29 cellular contexts compared by ENCODE assay signal in the genomic region with DNA sequence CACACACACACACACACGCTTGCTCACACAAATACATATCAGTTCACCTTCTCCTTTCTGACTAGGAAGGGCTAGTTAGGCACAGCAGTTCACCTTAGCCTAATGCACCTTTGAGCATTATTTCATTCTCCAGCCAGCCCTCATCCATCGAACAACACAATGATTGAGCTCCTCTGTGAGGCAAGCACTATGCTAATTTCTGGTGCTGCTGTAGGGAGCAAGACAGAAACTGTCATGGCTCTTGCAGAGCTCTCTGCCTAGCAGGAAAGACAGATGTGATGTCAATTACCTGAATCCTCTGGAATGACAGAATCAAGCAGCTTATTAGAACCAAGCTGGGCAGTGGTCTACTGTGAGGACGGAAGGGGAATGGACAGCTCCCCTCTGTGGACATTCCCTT.
"Had no signal": no experiment of that assay in that cellular context is flagged by ENCODE, and none has a peak within 500 bp of the region (broad histone marks: within the 10 kb centered on the region; RNA-seq: fewer than 3 reads in every experiment).

No MANE protein-coding gene starts in this region.

- H3K27ac ChIP-seq: ascending aorta, breast epithelium, KMS-11, SJCRH30, SK-N-MC had no signal

- H3K9me3 ChIP-seq: ascending aorta, breast epithelium, SJCRH30 had no signal

- ATAC-seq: activated T-cell treated with anti-CD3 and anti-CD28 coated beads, Interleukin-2, amount 50 U/mL, for 72 hours; activated T-helper 17 cell treated with anti-CD3 and anti-CD28 coated beads, Interleukin-2, amount 50 U/mL, for 72 hours; Panc1 had no signal

- DNase-seq: activated B cell treated with CpG ODN at 0.5 μM for 24 hours; activated CD4-positive, alpha-beta memory T cell treated with anti-CD3 and anti-CD28 coated beads, Interleukin-2, amount 10 ng/mL, durations not matched to agents 7 days and 5 days; activated CD4-positive, alpha-beta T cell treated with anti-CD3 and anti-CD28 coated beads for 4 hours; activated CD4-positive, CD25-positive, alpha-beta regulatory T cell treated with anti-CD3 and anti-CD28 coated beads, Interleukin-2, amount 50 U/mL, for 72 hours; activated effector memory CD4-positive, alpha-beta T cell treated with anti-CD3 and anti-CD28 coated beads, Interleukin-2, amount 50 U/mL, for 16 hours; activated naive CD4-positive, alpha-beta T cell; activated naive CD4-positive, alpha-beta T cell treated with anti-CD3 and anti-CD28 coated beads, Interleukin-2, amount 50 U/mL, for 16 hours; activated naive CD8-positive, alpha-beta T cell treated with anti-CD3 and anti-CD28 coated beads for 36 hours; activated T-cell treated with anti-CD3 and anti-CD28 coated beads, Interleukin-2, amount 50 U/mL, for 1 hour; activated T-cell treated with anti-CD3 and anti-CD28 coated beads, Interleukin-2, amount 50 U/mL, for 72 hours; amygdala; cerebellar nuclear complex; MM.1S; MV-4-11; NCI-H1092; NCI-H1436 treated with DMSO at 0.1 percent for 48 hours; NCI-H1694 treated with DMSO at 0.1 percent for 48 hours; NCI-H2029; NCI-H345; NCI-H524 treated with DMSO at 0.1 percent for 48 hours; SHP77; SJCRH30 had no signal

- H3K9ac ChIP-seq: KMS-11 had no signal

- H3K4me1 ChIP-seq: ascending aorta, breast epithelium, SJCRH30 had no signal

- H3K4me2 ChIP-seq: KMS-11 had no signal

- H3K27me3 ChIP-seq: ascending aorta, breast epithelium, SJCRH30 had no signal

- H3K4me3 ChIP-seq: ascending aorta, breast epithelium, SJCRH30, SK-N-MC had no signal

- H3K36me3 ChIP-seq: ascending aorta, breast epithelium, SJCRH30 had no signal

- FAIRE-seq: TTC549 had no signal
